Comparison of ENCODE assay signal across 8 cellular contexts in genomic region chr19:14383556-14383897, GRCh38. TPM values are rescaled to one million over a fixed set of nuclear protein-coding genes. Genes with fewer than 3 reads are reported as not detected.
A peak's percentile ranks its signal among the peaks of the same experiment; 100 is the strongest.
DNase-seq lines count a peak whose midpoint lies in the region; ATAC-seq and TF ChIP-seq lines count a peak whose summit lies in the region.

No MANE protein-coding gene starts in this region.

- peak overlapping the region; percentile 9 for H3K4me2 ChIP-seq in parathyroid adenoma (ENCODE audit: low read length)

- H3K9me3 ChIP-seq in CD8-positive, alpha-beta T cell (ENCODE audit: low read length) = no peaks in the 10 kb centered on the region
- H3K9me3 ChIP-seq in MG63 (no peaks in the 10 kb centered on the region), colonic mucosa (no peaks in the 10 kb centered on the region), parathyroid adenoma (ENCODE audit: control insufficient read depth, low read length) (no peaks in the 10 kb centered on the region)

- H3K9ac ChIP-seq in colonic mucosa (ENCODE audit: low read depth in 2 of 2, low read length in 2 of 2) = peak overlapping the region; percentile 61 to 73
- H3K9ac ChIP-seq in parathyroid adenoma = no peak overlapping the region

- no peak for ATAC-seq in CD8-positive, alpha-beta T cell

- peaks cover 33% of the 10 kb centered on the region for H3K36me3 Mint-ChIP-seq in CD8-positive, alpha-beta T cell

- intact Hi-C loops in CD8-positive, alpha-beta T cell (cut with DNase I, micrococcal nuclease) = loop anchor here (2.0 to 10.0 kb wide), 4 partner anchors 23 to 1591 kb away; partner anchors contain the start of genes DNAJB1 (in 1 of the 2) and JUNB (in 1 of the 2)
- intact Hi-C loops in colonic mucosa (cut with DNase I) = no loop called here

- peaks cover 39% of the 10 kb centered on the region for H3K4me1 ChIP-seq in CD8-positive, alpha-beta T cell (ENCODE audit: insufficient read depth, low read length)
- peaks cover 14% of the 10 kb centered on the region for H3K4me1 ChIP-seq in colonic mucosa
- H3K4me1 ChIP-seq in parathyroid adenoma = no peaks in the 10 kb centered on the region

- CTCF ChIA-PET in CD8-positive, alpha-beta T cell (lab: Charles Lee) = interaction anchor here (0.7 to 9.6 kb wide), 5 partner anchors 19 to 35 kb away, joined by 4 to 118 read pairs (median 19); no protein-coding TSS in a partner anchor

- no peak overlapping the region for H2AFZ ChIP-seq in parathyroid adenoma

- peak overlapping the region; percentile 69 for H3K4me3 ChIP-seq in CD8-positive, alpha-beta T cell (ENCODE audit: low read depth, low read length)
- peak overlapping the region; percentile 85 for H3K4me3 ChIP-seq in MG63
- H3K4me3 ChIP-seq in colonic mucosa = peak overlapping the region; percentile 68
- H3K4me3 ChIP-seq in parathyroid adenoma (ENCODE audit: low read depth, low read length) = no peak overlapping the region

- H3K9me3 Mint-ChIP-seq in CD8-positive, alpha-beta T cell = no peaks in the 10 kb centered on the region

- TF ChIP-seq CTCF in CD8-positive, alpha-beta T cell (IDR thresholded peaks at IDR 0.05) = no peak
- TF ChIP-seq CTCF in colonic mucosa (IDR thresholded peaks at IDR 0.05) (no peak), parathyroid adenoma (IDR thresholded peaks at IDR 0.05) (no peak)

- DNase-seq in CD8-positive, alpha-beta T cell = no peak
- DNase-seq in MG63 (peak; percentile 63), colonic mucosa (peak; percentile 51), RPMI8226 (no peak), germinal center (ENCODE audit: low spot score) (no peak), epidermal melanocyte (ENCODE audit: insufficient read length, low spot score) (no peak), COLO668 (lab: John Stamatoyannopoulos, UW; ENCODE audit: unreplicated experiment) (no peak)

- peaks cover 37% of the 10 kb centered on the region for H3K4me1 Mint-ChIP-seq in CD8-positive, alpha-beta T cell (ENCODE audit: low read depth)

- no peaks in the 10 kb centered on the region for H3K27me3 ChIP-seq in CD8-positive, alpha-beta T cell (ENCODE audit: insufficient read depth, low read length)
- H3K27me3 ChIP-seq in MG63 = no peaks in the 10 kb centered on the region
- no peaks in the 10 kb centered on the region for H3K27me3 ChIP-seq in colonic mucosa
- no peaks in the 10 kb centered on the region for H3K27me3 ChIP-seq in parathyroid adenoma (ENCODE audit: control insufficient read depth, insufficient read depth, low read length)

- no peaks in the 10 kb centered on the region for H3K79me2 ChIP-seq in parathyroid adenoma

- POLR2A ChIA-PET in CD8-positive, alpha-beta T cell (lab: Charles Lee) = interaction anchor here (0.5 to 4.3 kb wide), 5 partner anchors 14 to 56 kb away, joined by 3 to 46 read pairs (median 7); no protein-coding TSS in a partner anchor

- peak overlapping the region; percentile 90 for H3K4me3 Mint-ChIP-seq in CD8-positive, alpha-beta T cell

- peaks cover 7% of the 10 kb centered on the region for H3K36me3 ChIP-seq in CD8-positive, alpha-beta T cell (ENCODE audit: insufficient read depth, low read length)
- peaks cover 26% of the 10 kb centered on the region for H3K36me3 ChIP-seq in MG63
- H3K36me3 ChIP-seq in colonic mucosa = no peaks in the 10 kb centered on the region
- no peaks in the 10 kb centered on the region for H3K36me3 ChIP-seq in parathyroid adenoma (ENCODE audit: control insufficient read depth, insufficient read depth, low read length)

- H3K27me3 Mint-ChIP-seq in CD8-positive, alpha-beta T cell (ENCODE audit: low read depth) = no peaks in the 10 kb centered on the region

- peak overlapping the region; percentile 75 for H3K27ac ChIP-seq in CD8-positive, alpha-beta T cell (ENCODE audit: low read depth, low read length)
- H3K27ac ChIP-seq in colonic mucosa = peak overlapping the region; percentile 92
- no peak overlapping the region for H3K27ac ChIP-seq in parathyroid adenoma

- H3K27ac Mint-ChIP-seq in CD8-positive, alpha-beta T cell = peak overlapping the region; percentile 94

RNA-seq across cellular contexts. Expression of gene ADGRE5, which starts 2.3 kb away (rescaled TPM):
- total RNA-seq in CD8-positive, alpha-beta T cell = 100 to 1,000 TPM; 822 to 834 TPM
- total RNA-seq in MG63 (2014; rRNA removed; shearing (Covaris generic); ENCODE audit: low replicate concordance) = 37.5 and 56.7 TPM in 2 replicates
- 100 to 1,000 TPM; 133 to 175 TPM for total RNA-seq in colonic mucosa

RNA-seq across cellular contexts. Expression of gene DDX39A, which starts 35.6 kb away (rescaled TPM):
- total RNA-seq in CD8-positive, alpha-beta T cell = 100 to 1,000 TPM; 342 to 372 TPM
- 227 and 342 TPM in 2 replicates for total RNA-seq in MG63 (2014; rRNA removed; shearing (Covaris generic); ENCODE audit: low replicate concordance)
- total RNA-seq in colonic mucosa = 100 to 1,000 TPM in 1 of 2 donors, 10 to 100 TPM in 1; 55.2 to 160 TPM

RNA-seq across cellular contexts. Expression of gene PKN1, which starts 49.6 kb away (rescaled TPM):
- 100 to 1,000 TPM; 152 to 158 TPM for total RNA-seq in CD8-positive, alpha-beta T cell
- 105 and 128 TPM in 2 replicates for total RNA-seq in MG63 (2014; rRNA removed; shearing (Covaris generic); ENCODE audit: low replicate concordance)
- total RNA-seq in colonic mucosa = 10 to 100 TPM; 35.9 to 37.5 TPM

Comparison
In these comparisons a context has a peak if more than half of its experiments do, and no peak if none do; other contexts are left out.
1. DNase-seq: peak in MG63 (single experiment) and colonic mucosa (single experiment); none in CD8-positive, alpha-beta T cell (0 of 7), RPMI8226 (single experiment), germinal center (single experiment), epidermal melanocyte (single experiment) and COLO668 (single experiment).
2. RNA of gene ADGRE5, which starts 2.3 kb away (total RNA-seq): 822 to 834 TPM in CD8-positive, alpha-beta T cell; 133 to 175 TPM in colonic mucosa and 37.5 to 56.7 TPM in MG63; every median in the first group is over 4 times any median in the second.